In the genomic region with DNA sequence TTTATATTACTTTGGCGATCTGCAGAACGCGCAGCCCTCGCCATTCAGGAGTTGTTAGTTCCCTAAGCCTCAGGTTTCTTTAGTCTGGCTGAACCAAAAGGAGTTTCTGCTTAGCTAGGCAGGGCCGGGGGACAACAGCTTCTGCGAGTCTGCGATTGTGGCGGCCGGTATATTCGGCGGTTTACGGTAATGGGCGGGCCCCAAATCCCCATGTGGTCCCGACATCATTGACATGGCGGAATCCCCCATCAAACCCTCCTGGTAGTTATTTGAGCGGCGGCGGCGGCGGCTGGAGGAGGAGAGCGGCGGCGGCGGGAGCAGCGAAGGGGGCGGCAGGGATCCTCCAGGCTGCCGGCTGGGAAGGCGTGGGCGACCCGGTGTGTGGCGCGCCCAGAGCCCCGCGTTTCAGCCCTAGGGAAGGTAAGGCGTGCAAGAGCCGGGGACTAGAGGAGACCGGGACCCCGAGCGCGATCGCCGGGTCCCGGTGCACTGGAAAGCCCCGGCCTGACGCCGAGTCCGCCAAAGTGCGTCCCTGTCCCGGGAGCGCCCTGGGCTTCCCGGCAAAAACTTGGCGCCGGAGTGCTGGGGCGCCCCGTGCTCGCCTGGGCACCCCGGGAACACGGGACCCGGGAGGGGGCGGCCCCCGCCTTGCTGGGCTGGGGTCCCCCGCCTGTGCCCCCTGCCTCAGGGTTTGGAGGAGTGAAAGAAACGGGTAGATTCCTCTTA, we compare ENCODE assay signal across 8 cellular contexts. TPM values are rescaled to one million over a fixed set of nuclear protein-coding genes. Genes with fewer than 3 reads are reported as not detected.
DNase-seq lines count a peak whose midpoint lies in the region; ATAC-seq, FAIRE-seq and TF ChIP-seq lines count a peak whose summit lies in the region.

A gene (plus strand): TSS at position 227 of the 726 bp plus-strand sequence. CDS start 72,902 bp downstream, outside the sequence.

- H4K20me1 ChIP-seq in BLaER1 (peaks cover 38% of the 10 kb centered on the region), HepG2 (ENCODE audit: insufficient read depth, low read length) (peaks cover 14% of the 10 kb centered on the region)

- H3K27me3 Mint-ChIP-seq in dendritic cell treated with granulocyte-macrophage colony-stimulating factor and Interleukin-4, amounts not matched to agents 40 ng/mL and 50 ng/mL, for 4 days, result no peaks in the 10 kb centered on the region

- H3K36me3 Mint-ChIP-seq in dendritic cell treated with granulocyte-macrophage colony-stimulating factor and Interleukin-4, amounts not matched to agents 40 ng/mL and 50 ng/mL, for 4 days (ENCODE audit: low read depth), result peaks cover 28% of the 10 kb centered on the region

- in situ Hi-C loops in HepG2 (cut with HindIII; ENCODE audit: extremely low pct_ligation_motif_present, low pct_unique_long_range_greater_than_20kb), result loop anchor here (10.0 kb wide), 1 partner anchor 195 kb away; a partner anchor contains a TSS

- peak; percentile 37; the same call in 1 of the 2 replicates for TF ChIP-seq RAD21 in HepG2 (CRISPR knock-in tag; IDR thresholded peaks at IDR 0.05)

- peak in 1 of 2 experiments; percentile 76; a peak in 3 of 4 replicates for TF ChIP-seq POLR2A in HepG2 (IDR thresholded peaks at IDR 0.05; ENCODE audit: insufficient read depth in 1 of 2, low read depth in 2 of 2, low read length in 2 of 2)

- peak within 1 kb of the TSS; percentile 85 for H3K4me3 Mint-ChIP-seq in dendritic cell treated with granulocyte-macrophage colony-stimulating factor and Interleukin-4, amounts not matched to agents 40 ng/mL and 50 ng/mL, for 4 days

- no peak within 1 kb of the TSS for H2AFZ ChIP-seq in HepG2 (ENCODE audit: low read length)

- peaks cover 33% of the 10 kb centered on the region for H3K4me1 ChIP-seq in BLaER1
- H3K4me1 ChIP-seq in HepG2 (ENCODE audit: insufficient read depth, low read length), result peaks cover 50% of the 10 kb centered on the region

- CTCF ChIA-PET in HepG2 (lab: Yijun Ruan, JAX; ENCODE audit: low intra/inter-chr PET ratio, low total read pairs), result no interaction called here

- WGBS in HepG2 (ENCODE audit: low lambda C conversion rate), result 0% methylated on average over 15 of the region's 63 CpGs

- DNase-seq in NCI-H748 (lab: John Stamatoyannopoulos, UW; ENCODE audit: unreplicated experiment), result peak; percentile 92
- DNase-seq in activated CD4-positive, alpha-beta T cell treated with anti-CD3 and anti-CD28 coated beads, Interleukin-2, amount 50 U/mL, for 1 hour, result peak; percentile 91
- peak; percentile 89 for DNase-seq in HepG2 (ENCODE audit: low spot score)
- peak; percentile 92 for DNase-seq in stimulated activated CD4-positive, alpha-beta T cell treated with anti-CD3 and anti-CD28 coated beads, Interleukin-4, amount 100 ng/mL, for 1 hour

- peaks cover 4% of the 10 kb centered on the region; the same call in 1 of the 2 replicates for H3K9me3 ChIP-seq in BLaER1
- no peaks in the 10 kb centered on the region for H3K9me3 ChIP-seq in HepG2 (ENCODE audit: low read length)

- TF ChIP-seq EP300 in HepG2 (IDR thresholded peaks at IDR 0.05; ENCODE audit: low read depth in 2 of 2, low read length in 2 of 2) (peak in 1 of 2 experiments; percentile 61; a peak in 2 of 4 replicates), HepG2 (CRISPR knock-in tag; IDR thresholded peaks at IDR 0.05; ENCODE audit: borderline replicate concordance) (no peak)

- ATAC-seq in GM19328 (IDR thresholded peaks at IDR 0.05; ENCODE audit: unreplicated experiment), result peak; percentile 65
- peak; percentile 68 for ATAC-seq in HG03520 (IDR thresholded peaks at IDR 0.05; ENCODE audit: unreplicated experiment)
- peak; percentile 80 for ATAC-seq in HepG2

- BruUV-seq in HepG2 (replicated peaks; lab: Mats Ljungman, UMichigan), result TSS peak; percentile 76

- H3K36me3 ChIP-seq in BLaER1 (no peaks in the 10 kb centered on the region), HepG2 (replicated peaks in 1 of 2; ENCODE audit: control insufficient read depth in 1 of 2, insufficient read depth in 2 of 2, low read length in 2 of 2) (peaks cover 0 to 8% of the 10 kb centered on the region in 2 experiments; a peak in 2 of 5 replicates)

- H3K27me3 ChIP-seq in BLaER1 (no peaks in the 10 kb centered on the region), HepG2 (ENCODE audit: control insufficient read depth in 1 of 2, insufficient read depth in 2 of 2, low read length in 2 of 2) (no peaks in the 10 kb centered on the region; a peak in 1 of 5 replicates)

- H3K27ac Mint-ChIP-seq in dendritic cell treated with granulocyte-macrophage colony-stimulating factor and Interleukin-4, amounts not matched to agents 40 ng/mL and 50 ng/mL, for 4 days, result peak within 1 kb of the TSS; percentile 93

- TF ChIP-seq CTCF in HepG2 (CRISPR knock-in tag; IDR thresholded peaks at IDR 0.05), result no peak

- H3K4me1 Mint-ChIP-seq in dendritic cell treated with granulocyte-macrophage colony-stimulating factor and Interleukin-4, amounts not matched to agents 40 ng/mL and 50 ng/mL, for 4 days (ENCODE audit: low read depth), result peaks cover 50% of the 10 kb centered on the region

- H3K9ac ChIP-seq in BLaER1 (peak within 1 kb of the TSS; percentile 91), HepG2 (ENCODE audit: insufficient read depth, low read depth, low read length) (peak within 1 kb of the TSS; percentile 100)

- peaks cover 70% of the 10 kb centered on the region for H3K79me2 ChIP-seq in HepG2 (ENCODE audit: insufficient read depth, low read length)

- peak within 1 kb of the TSS; percentile 86 for H3K27ac ChIP-seq in BLaER1
- H3K27ac ChIP-seq in HepG2 (ENCODE audit: extremely low read length, insufficient read depth, low read length), result peak within 1 kb of the TSS; percentile 99

- no peak for FAIRE-seq in HepG2 (lab: Jason Lieb, UNC)

- H3K9me3 Mint-ChIP-seq in dendritic cell treated with granulocyte-macrophage colony-stimulating factor and Interleukin-4, amounts not matched to agents 40 ng/mL and 50 ng/mL, for 4 days, result peaks cover 8% of the 10 kb centered on the region

- H3K4me3 ChIP-seq in BLaER1, result peak within 1 kb of the TSS; percentile 99
- H3K4me3 ChIP-seq in HepG2 (replicated peaks in 1 of 3; ENCODE audit: insufficient read depth in 1 of 3, low read depth in 2 of 3, low read length in 3 of 3), result peak within 1 kb of the TSS; percentile 93 to 99 (median 95)

- peak within 1 kb of the TSS; percentile 87 for H3K4me2 ChIP-seq in BLaER1
- H3K4me2 ChIP-seq in HepG2 (ENCODE audit: low read depth, low read length), result peak within 1 kb of the TSS; percentile 95

- intact Hi-C loops in dendritic cell treated with granulocyte-macrophage colony-stimulating factor and Interleukin-4, amounts not matched to agents 40 ng/mL and 50 ng/mL, for 4 days (cut with micrococcal nuclease), result loop anchor here (5.0 kb wide), 3 partner anchors 33 to 102 kb away; no protein-coding TSS in a partner anchor
- intact Hi-C loops in HepG2 (cut with micrococcal nuclease; ENCODE audit: unreplicated experiment), result loop anchor here (2.0 to 5.0 kb wide), 4 partner anchors 43 to 232 kb away; no protein-coding TSS in a partner anchor

- POLR2A ChIA-PET in HepG2 (lab: Yijun Ruan, JAX), result interaction anchor here (0.6 to 3.7 kb wide), 24 partner anchors 9 to 233 kb away, joined by 3 to 19 read pairs (median 4); a partner anchor contains a TSS

TF ChIP-seq in HepG2, 621 proteins besides CTCF, POLR2A, EP300 and RAD21 (continues in another document):
- peak; percentile 91; the same call in 1 of the 2 replicates for TF ChIP-seq ZNF615 (CRISPR knock-in tag; IDR thresholded peaks at IDR 0.05; ENCODE audit: borderline replicate concordance)
- TF ChIP-seq, protein P1, sequence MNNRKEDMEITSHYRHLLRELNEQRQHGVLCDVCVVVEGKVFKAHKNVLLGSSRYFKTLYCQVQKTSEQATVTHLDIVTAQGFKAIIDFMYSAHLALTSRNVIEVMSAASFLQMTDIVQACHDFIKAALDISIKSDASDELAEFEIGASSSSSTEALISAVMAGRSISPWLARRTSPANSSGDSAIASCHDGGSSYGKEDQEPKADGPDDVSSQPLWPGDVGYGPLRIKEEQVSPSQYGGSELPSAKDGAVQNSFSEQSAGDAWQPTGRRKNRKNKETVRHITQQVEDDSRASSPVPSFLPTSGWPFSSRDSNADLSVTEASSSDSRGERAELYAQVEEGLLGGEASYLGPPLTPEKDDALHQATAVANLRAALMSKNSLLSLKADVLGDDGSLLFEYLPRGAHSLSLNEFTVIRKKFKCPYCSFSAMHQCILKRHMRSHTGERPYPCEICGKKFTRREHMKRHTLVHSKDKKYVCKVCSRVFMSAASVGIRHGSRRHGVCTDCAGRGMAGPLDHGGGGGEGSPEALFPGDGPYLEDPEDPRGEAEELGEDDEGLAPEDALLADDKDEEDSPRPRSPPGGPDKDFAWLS (CRISPR knock-in tag; IDR thresholded peaks at IDR 0.05; ENCODE audit: borderline replicate concordance), result no peak
- TF ChIP-seq ZNF589 (CRISPR knock-in tag; conservative IDR thresholded peaks at IDR 0.05), result no peak

RNA-seq across cellular contexts. Expression of the gene that starts here (rescaled TPM):
- 103 and 110 TPM in 2 replicates for total RNA-seq in HepG2 (2016; rRNA removed; fragmentation: Illumina TruSeq; extraction: Trizol)
- 133 and 147 TPM in 2 replicates for total RNA-seq in HepG2 (2016; cell fraction: cytosol; rRNA removed; fragmentation: Illumina TruSeq; extraction: Trizol; ENCODE audit: low read depth)
- total RNA-seq in HepG2 (2016; cell fraction: insoluble cytoplasmic fraction; rRNA removed; fragmentation: Illumina TruSeq; extraction: Trizol), result 93.9 TPM in 2 replicates
- total RNA-seq in HepG2 (2016; cell fraction: membrane; rRNA removed; fragmentation: Illumina TruSeq; extraction: Trizol), result 73.4 and 76.7 TPM in 2 replicates
- total RNA-seq in HepG2 (2016; cell fraction: nucleus; rRNA removed; fragmentation: Illumina TruSeq; extraction: Trizol), result 222 and 239 TPM in 2 replicates
- polyA plus RNA-seq in HepG2 (2011; rRNA removed), result 74.8 and 82.8 TPM in 2 replicates
- polyA plus RNA-seq in HepG2 (2011; cell fraction: cytosol; rRNA removed), result 26.6 and 44.0 TPM in 2 replicates
- 159 and 177 TPM in 2 replicates for polyA plus RNA-seq in HepG2 (2011; cell fraction: nucleus; rRNA removed)
- 100 and 116 TPM in 2 replicates for polyA plus RNA-seq in HepG2 (2012)
- polyA plus RNA-seq in HepG2 (2016; cell fraction: cytosol; fragmentation: Illumina TruSeq; extraction: Trizol; ENCODE audit: low read depth), result 18.9 and 23.3 TPM in 2 replicates
- polyA plus RNA-seq in HepG2 (2016; cell fraction: insoluble cytoplasmic fraction; fragmentation: Illumina TruSeq; extraction: Trizol; ENCODE audit: low read depth), result 71.0 and 74.2 TPM in 2 replicates
- 23.8 and 25.2 TPM in 2 replicates for polyA plus RNA-seq in HepG2 (2016; cell fraction: membrane; fragmentation: Illumina TruSeq; extraction: Trizol; ENCODE audit: low read depth)
- 67.2 and 72.5 TPM in 2 replicates for polyA plus RNA-seq in HepG2 (2016; cell fraction: nucleus; fragmentation: Illumina TruSeq; extraction: Trizol; ENCODE audit: insufficient read depth, low read depth)
- polyA minus RNA-seq in HepG2 (2011; rRNA and poly(A)+ RNA removed; ENCODE audit: low replicate concordance), result 83.1 and 705 TPM in 2 replicates
- polyA minus RNA-seq in HepG2 (2011; cell fraction: cytosol; rRNA and poly(A)+ RNA removed), result 129 and 146 TPM in 2 replicates
- 1,231 and 1,245 TPM in 2 replicates for polyA minus RNA-seq in HepG2 (2011; cell fraction: nucleus; rRNA and poly(A)+ RNA removed)

Comparison
In these comparisons a context has a peak if more than half of its experiments do, and no peak if none do; other contexts are left out.
1. Peak in every context shown above with its lines: DNase-seq, ATAC-seq, H3K4me3 ChIP-seq and H3K27ac ChIP-seq.